ENCODE assay signal across 8 cellular contexts in genomic region chr7:12686234-12686893, GRCh38. TPM values are rescaled to one million over a fixed set of nuclear protein-coding genes. Genes with fewer than 3 reads are reported as not detected.
A peak's percentile ranks its signal among the peaks of the same experiment; 100 is the strongest.
DNase-seq lines count a peak whose midpoint lies in the region; ATAC-seq and TF ChIP-seq lines count a peak whose summit lies in the region.

No MANE protein-coding gene starts in this region.

- TF ChIP-seq CTCF in BE2C (IDR thresholded peaks at IDR 0.05; ENCODE audit: low read depth, low read length) = peak; percentile 64
- TF ChIP-seq CTCF in right lobe of liver (IDR thresholded peaks at IDR 0.05) = peak; percentile 91 to 99 (median 96)

- H3K9me3 ChIP-seq in BE2C (no peaks in the 10 kb centered on the region), right lobe of liver (no peaks in the 10 kb centered on the region)

- H3K4me3 ChIP-seq in BE2C (ENCODE audit: low read depth, low read length) (peak overlapping the region; percentile 85), right lobe of liver (peak overlapping the region; percentile 83 to 97 (median 88))

- TF ChIP-seq POLR2A in right lobe of liver (IDR thresholded peaks at IDR 0.05) = no peak

- peak overlapping the region; percentile 79 to 90 (median 89) for H3K27ac ChIP-seq in right lobe of liver

- ATAC-seq in GM19324 (IDR thresholded peaks at IDR 0.05; ENCODE audit: low FRiP score, unreplicated experiment) (peak; percentile 87), HG03457 (IDR thresholded peaks at IDR 0.05; ENCODE audit: unreplicated experiment) (peak; percentile 86), right lobe of liver (peak; percentile 84 to 89 (median 87))

- H3K4me1 ChIP-seq in BE2C = no peaks in the 10 kb centered on the region
- peaks cover 0 to 4% (median 0%) of the 10 kb centered on the region in 4 donors for H3K4me1 ChIP-seq in right lobe of liver

- H3K27me3 ChIP-seq in BE2C (no peaks in the 10 kb centered on the region), right lobe of liver (no peaks in the 10 kb centered on the region)

- intact Hi-C loops in right lobe of liver (cut with DNase I) = loop anchor here in 1 of 2 donors (10.0 kb wide), 1 partner anchor 428 kb away; no protein-coding TSS in a partner anchor

- DNase-seq in BE2C = peak; percentile 96
- peak; percentile 55 to 81 for DNase-seq in NCI-H524 (lab: John Stamatoyannopoulos, UW)
- DNase-seq in activated CD4-positive, alpha-beta T cell treated with anti-CD3 and anti-CD28 coated beads, Interleukin-2, amount 50 U/mL, for 24 hours (ENCODE audit: low read depth in 1 of 2, low spot score in 1 of 2) = peak; percentile 90 to 96
- peak; percentile 90 for DNase-seq in dermis microvascular lymphatic vessel endothelial cell (ENCODE audit: low read depth in 2 of 2)
- DNase-seq in right lobe of liver = peak; percentile 95 to 97 (median 96)
- peak; percentile 89 to 93 for DNase-seq in stimulated activated CD4-positive, alpha-beta T cell treated with anti-CD3 and anti-CD28 coated beads, Interleukin-4, amount 100 ng/mL, for 4 hours

- WGBS in right lobe of liver (ENCODE audit: insufficient coverage, low coverage, low lambda C conversion rate, missing lambda C conversion rate) = 21% methylated on average over 10 of the region's 54 CpGs

- H3K36me3 ChIP-seq in BE2C (no peaks in the 10 kb centered on the region), right lobe of liver (no peaks in the 10 kb centered on the region)

RNA-seq across cellular contexts. Expression of gene ARL4A, which starts 1.1 kb away (rescaled TPM):
- polyA plus RNA-seq in BE2C (2012; ENCODE audit: insufficient read depth, insufficient read length, low read depth) = 5.4 TPM
- 315 and 416 TPM in 2 replicates for total RNA-seq in dermis microvascular lymphatic vessel endothelial cell
- total RNA-seq in right lobe of liver = 10 to 100 TPM in 2 of 6 experiments, 1 to 10 TPM in 4; 4.4 to 19.2 (median 8.3) TPM

Comparison
In these comparisons a context has a peak if more than half of its experiments do, and no peak if none do; other contexts are left out.
1. Peak in every context shown above with its lines: DNase-seq, ATAC-seq, H3K4me3 ChIP-seq and H3K27ac ChIP-seq.
2. RNA of gene ARL4A, which starts 1.1 kb away (total RNA-seq): 315 to 416 TPM in dermis microvascular lymphatic vessel endothelial cell; 4.4 to 19.2 TPM in right lobe of liver; every median in the first group is over 10 times any median in the second.